Comparison of ENCODE assay signal across 9 cellular contexts in the genomic region with DNA sequence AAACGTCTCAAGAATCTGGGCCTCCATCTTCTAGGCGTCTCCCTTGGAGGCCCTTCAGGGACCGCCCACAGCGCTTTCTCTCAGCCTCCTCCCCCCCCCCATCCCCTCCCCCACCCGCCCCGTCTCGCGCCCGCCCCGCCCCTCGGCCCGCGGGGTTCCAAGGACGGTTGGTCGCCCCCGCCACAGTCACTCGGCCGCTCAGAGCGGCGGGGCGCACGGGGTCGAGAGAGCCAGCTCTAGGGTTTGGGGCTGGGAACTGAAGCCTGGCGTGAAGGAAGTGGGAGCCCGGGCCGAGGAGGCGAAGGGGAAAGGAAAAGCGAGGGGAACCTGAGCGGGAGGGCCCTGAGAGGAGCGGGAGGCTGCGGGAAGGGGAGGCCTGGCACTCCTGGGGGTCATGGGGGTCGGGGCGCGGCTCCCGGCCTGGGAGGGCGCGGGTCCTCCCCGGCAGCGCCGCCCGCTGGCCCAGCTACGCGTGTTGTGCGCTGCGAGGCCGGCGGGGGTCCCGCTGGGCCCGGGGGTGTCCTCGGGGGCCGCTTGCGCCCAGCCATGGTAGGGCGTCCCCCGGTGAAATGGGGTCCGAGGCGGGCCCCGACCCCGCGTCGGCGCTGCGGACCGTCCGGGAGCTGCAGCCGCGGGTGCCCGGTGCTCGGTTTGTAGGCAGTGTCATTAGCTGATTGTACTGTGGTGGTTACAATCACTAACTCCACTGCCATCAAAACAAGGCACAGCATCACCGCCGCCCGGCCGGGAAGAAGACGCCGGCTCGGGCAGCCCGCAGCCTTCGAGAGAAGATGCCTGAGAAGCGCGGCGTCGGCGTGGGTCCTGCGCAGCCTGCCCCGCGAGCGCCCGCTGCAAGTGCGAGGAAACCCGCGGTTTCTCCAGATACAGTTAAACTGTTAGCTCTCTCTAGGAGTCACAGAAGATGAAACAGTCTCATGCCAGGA. TPM values are rescaled to one million over a fixed set of nuclear protein-coding genes. Genes with fewer than 3 reads are reported as not detected.
DNase-seq lines count a peak whose midpoint lies in the region; ATAC-seq and TF ChIP-seq lines count a peak whose summit lies in the region.
"Had no signal": no experiment of that assay in that cellular context is flagged by ENCODE, and none has a peak within 500 bp of the region (broad histone marks: within the 10 kb centered on the region; RNA-seq: fewer than 3 reads in every experiment).

BTG4 (minus strand) TSS at position 91 of the 944 bp plus-strand sequence. CDS start 13,610 bp downstream, outside the sequence.

- POLR2A ChIA-PET in CD8-positive, alpha-beta T cell (lab: Charles Lee): no interaction called here
- POLR2A ChIA-PET in PC-3 (lab: Charles Lee; ENCODE audit: unreplicated experiment): no interaction called here

- no peaks in the 10 kb centered on the region for H3K36me3 Mint-ChIP-seq in CD8-positive, alpha-beta T cell
- H3K36me3 Mint-ChIP-seq in stimulated activated effector memory CD8-positive, alpha-beta T cell treated with anti-CD3 and anti-CD28 coated beads, Interleukin-12 subunit alpha, Interleukin-12 subunit beta, amount 100 ng/mL, for 72 hours: no peaks in the 10 kb centered on the region

- peak in 3 of 7 experiments; percentile 14 to 29 (median 21) for DNase-seq in CD8-positive, alpha-beta T cell
- DNase-seq in adipocyte (ENCODE audit: low read depth) (no peak), PC-3 (no peak)
- DNase-seq in stimulated activated effector memory CD8-positive, alpha-beta T cell treated with anti-CD3 and anti-CD28 coated beads, Interleukin-12 subunit alpha, Interleukin-12 subunit beta, amount 100 ng/mL, for 72 hours (ENCODE audit: low spot score in 2 of 2): peak in 1 of 2 donors; percentile 52

- H3K9ac ChIP-seq in adipocyte (ENCODE audit: low read length) (peak within 1 kb of the TSS; percentile 75), PC-3 (ENCODE audit: low read length) (no peak within 1 kb of the TSS)

- peaks cover 42% of the 10 kb centered on the region for H3K27me3 Mint-ChIP-seq in CD8-positive, alpha-beta T cell (ENCODE audit: low read depth)

- TF ChIP-seq RAD21 in Ishikawa (IDR thresholded peaks at IDR 0.05; ENCODE audit: low read depth): no peak

- peak within 1 kb of the TSS; percentile 74 for H3K4me3 Mint-ChIP-seq in CD8-positive, alpha-beta T cell
- H3K4me3 Mint-ChIP-seq in stimulated activated effector memory CD8-positive, alpha-beta T cell treated with anti-CD3 and anti-CD28 coated beads, Interleukin-12 subunit alpha, Interleukin-12 subunit beta, amount 100 ng/mL, for 72 hours: peak within 1 kb of the TSS; percentile 62

- H2AFZ ChIP-seq in PC-3 (ENCODE audit: low read length): no peak within 1 kb of the TSS

- TF ChIP-seq EP300 in Ishikawa (IDR thresholded peaks at IDR 0.05; ENCODE audit: borderline replicate concordance): no peak

- H3K4me1 ChIP-seq in CD8-positive, alpha-beta T cell (ENCODE audit: insufficient read depth, low read length): peaks cover 11% of the 10 kb centered on the region
- H3K4me1 ChIP-seq in adipocyte (ENCODE audit: control insufficient read depth, insufficient read depth, low read length) (no peaks in the 10 kb centered on the region), PC-3 (ENCODE audit: insufficient read depth, low read length) (no peaks in the 10 kb centered on the region)

- H3K27me3 ChIP-seq in CD8-positive, alpha-beta T cell (ENCODE audit: insufficient read depth, low read length): no peaks in the 10 kb centered on the region
- H3K27me3 ChIP-seq in adipocyte (replicated peaks; ENCODE audit: control insufficient read depth, insufficient read depth, low read length): no peaks in the 10 kb centered on the region
- no peaks in the 10 kb centered on the region for H3K27me3 ChIP-seq in PC-3 (ENCODE audit: low read length)

- H3K9me2 ChIP-seq in PC-3 (replicated peaks; ENCODE audit: low read length): 0 out of 2 replicates have a peak, but pooled peaks cover 2% of the 10 kb centered on the region

- peak within 1 kb of the TSS; percentile 24 for H3K4me3 ChIP-seq in CD8-positive, alpha-beta T cell (ENCODE audit: low read depth, low read length)
- H3K4me3 ChIP-seq in adipocyte (ENCODE audit: low read length): peak within 1 kb of the TSS; percentile 78
- H3K4me3 ChIP-seq in iPS-18c (ENCODE audit: insufficient read depth, low read depth, low read length): peak within 1 kb of the TSS; percentile 53; the same call in 1 of the 2 replicates
- no peak within 1 kb of the TSS for H3K4me3 ChIP-seq in PC-3 (ENCODE audit: low read length)

- no peak within 1 kb of the TSS for H3K27ac Mint-ChIP-seq in CD8-positive, alpha-beta T cell
- H3K27ac Mint-ChIP-seq in stimulated activated effector memory CD8-positive, alpha-beta T cell treated with anti-CD3 and anti-CD28 coated beads, Interleukin-12 subunit alpha, Interleukin-12 subunit beta, amount 100 ng/mL, for 72 hours: no peak within 1 kb of the TSS

- intact Hi-C loops in CD8-positive, alpha-beta T cell (cut with DNase I, micrococcal nuclease): loop anchor here in 1 of 2 experiments (2.0 kb wide), 1 partner anchor 16 kb away; no protein-coding TSS in a partner anchor
- intact Hi-C loops in PC-3 (cut with micrococcal nuclease): no loop called here

- H3K36me3 ChIP-seq in CD8-positive, alpha-beta T cell (ENCODE audit: insufficient read depth, low read length): no peaks in the 10 kb centered on the region
- H3K36me3 ChIP-seq in adipocyte (ENCODE audit: control insufficient read depth, insufficient read depth, low read length, severe bottlenecking) (no peaks in the 10 kb centered on the region), PC-3 (ENCODE audit: low read depth, low read length) (no peaks in the 10 kb centered on the region)

- H3K9me3 Mint-ChIP-seq in CD8-positive, alpha-beta T cell: no peaks in the 10 kb centered on the region
- no peaks in the 10 kb centered on the region for H3K9me3 Mint-ChIP-seq in stimulated activated effector memory CD8-positive, alpha-beta T cell treated with anti-CD3 and anti-CD28 coated beads, Interleukin-12 subunit alpha, Interleukin-12 subunit beta, amount 100 ng/mL, for 72 hours

- no peak for TF ChIP-seq CTCF in CD8-positive, alpha-beta T cell (IDR thresholded peaks at IDR 0.05)
- no peak for TF ChIP-seq CTCF in PC-3 (conservative IDR thresholded peaks at IDR 0.05; ENCODE audit: low read depth, low read length)

- H3K9me3 ChIP-seq in CD8-positive, alpha-beta T cell (ENCODE audit: low read length): no peaks in the 10 kb centered on the region
- H3K9me3 ChIP-seq in adipocyte (ENCODE audit: control insufficient read depth, low read length): no peaks in the 10 kb centered on the region
- no peaks in the 10 kb centered on the region for H3K9me3 ChIP-seq in iPS-18c (ENCODE audit: control insufficient read depth, insufficient read depth, low read length)
- H3K9me3 ChIP-seq in PC-3 (ENCODE audit: low read length): no peaks in the 10 kb centered on the region

- H3K79me2 ChIP-seq in PC-3 (ENCODE audit: low read length): no peaks in the 10 kb centered on the region

- no peak within 1 kb of the TSS for H3K4me2 ChIP-seq in PC-3 (ENCODE audit: low read length)

- ATAC-seq in CD8-positive, alpha-beta T cell: peak; percentile 53
- peak; percentile 66 for ATAC-seq in stimulated activated effector memory CD8-positive, alpha-beta T cell treated with anti-CD3 and anti-CD28 coated beads, Interleukin-12 subunit alpha, Interleukin-12 subunit beta, amount 100 ng/mL, for 72 hours
- ATAC-seq in HG03442 (IDR thresholded peaks at IDR 0.05; ENCODE audit: unreplicated experiment): no peak
- ATAC-seq in PC-3: no peak
- no peak for ATAC-seq in GM18873 (IDR thresholded peaks at IDR 0.05; ENCODE audit: low FRiP score, unreplicated experiment)

- BruUV-seq in PC-3 (replicated peaks; lab: Mats Ljungman, UMichigan): no TSS peak

- H3K4me1 Mint-ChIP-seq in CD8-positive, alpha-beta T cell (ENCODE audit: low read depth): peaks cover 16% of the 10 kb centered on the region
- H3K4me1 Mint-ChIP-seq in stimulated activated effector memory CD8-positive, alpha-beta T cell treated with anti-CD3 and anti-CD28 coated beads, Interleukin-12 subunit alpha, Interleukin-12 subunit beta, amount 100 ng/mL, for 72 hours: no peaks in the 10 kb centered on the region

- H3K27ac ChIP-seq in CD8-positive, alpha-beta T cell (ENCODE audit: low read depth, low read length): no peak within 1 kb of the TSS
- no peak within 1 kb of the TSS for H3K27ac ChIP-seq in PC-3 (ENCODE audit: low read length)

- H3F3A ChIP-seq in PC-3 (ENCODE audit: low read length, unreplicated experiment): no peaks in the 10 kb centered on the region

- CTCF ChIA-PET in CD8-positive, alpha-beta T cell (lab: Charles Lee): interaction anchor here (0.7 to 1.6 kb wide), 3 partner anchors 13 to 57 kb away, joined by 3 to 5 read pairs (median 3); no protein-coding TSS in a partner anchor
- CTCF ChIA-PET in PC-3 (lab: Charles Lee): no interaction called here

- H4K20me1 ChIP-seq in PC-3 (ENCODE audit: low read length): no peaks in the 10 kb centered on the region

TF ChIP-seq in Ishikawa, 13 proteins besides CTCF, POLR2A, EP300 and RAD21:
- TF ChIP-seq CEBPB (IDR thresholded peaks at IDR 0.05) (no peak), ZBTB7A (IDR thresholded peaks at IDR 0.05; ENCODE audit: low read depth) (peak; percentile 54), TAF1 (IDR thresholded peaks at IDR 0.05; ENCODE audit: low read depth) (no peak), TCF12 (IDR thresholded peaks at IDR 0.05; ENCODE audit: low read depth) (no peak), NFIC (IDR thresholded peaks at IDR 0.05) (no peak), YY1 (IDR thresholded peaks at IDR 0.05; ENCODE audit: low read depth) (no peak)
- TF ChIP-seq, protein P1, sequence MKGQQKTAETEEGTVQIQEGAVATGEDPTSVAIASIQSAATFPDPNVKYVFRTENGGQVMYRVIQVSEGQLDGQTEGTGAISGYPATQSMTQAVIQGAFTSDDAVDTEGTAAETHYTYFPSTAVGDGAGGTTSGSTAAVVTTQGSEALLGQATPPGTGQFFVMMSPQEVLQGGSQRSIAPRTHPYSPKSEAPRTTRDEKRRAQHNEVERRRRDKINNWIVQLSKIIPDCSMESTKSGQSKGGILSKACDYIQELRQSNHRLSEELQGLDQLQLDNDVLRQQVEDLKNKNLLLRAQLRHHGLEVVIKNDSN (IDR thresholded peaks at IDR 0.05): no peak

RNA-seq across cellular contexts. Expression of gene BTG4, which starts in this region (rescaled TPM):
- total RNA-seq in CD8-positive, alpha-beta T cell: not detected
- total RNA-seq in PC-3 (2014; rRNA removed): not detected in 2 replicates
- total RNA-seq: glomerular endothelial cell had no signal

Comparison
In these comparisons a context has a peak if more than half of its experiments do, and no peak if none do; other contexts are left out.
1. Peak in ATAC-seq and H3K4me3 ChIP-seq in CD8-positive, alpha-beta T cell; RNA of the gene not detected or under 1 TPM.